Comparison of ENCODE assay signal across 15 cellular contexts in genomic region chr2:36271266-36271665, GRCh38.
"Had no signal": no experiment of that assay in that cellular context is flagged by ENCODE, and none has a peak within 500 bp of the region (broad histone marks: within the 10 kb centered on the region; RNA-seq: fewer than 3 reads in every experiment).

No MANE protein-coding gene starts in this region.

- H3K9me3 ChIP-seq: gastrocnemius medialis, sigmoid colon, testis had no signal

- H3K27ac ChIP-seq: cardiac muscle cell, gastrocnemius medialis, sigmoid colon, testis had no signal

- FAIRE-seq: colon, endometrium had no signal

- H3K27me3 ChIP-seq: cardiac muscle cell, gastrocnemius medialis, sigmoid colon, testis had no signal

- H3K36me3 ChIP-seq: cardiac muscle cell, gastrocnemius medialis, sigmoid colon had no signal

- H3K4me3 ChIP-seq: cardiac muscle cell, gastrocnemius medialis, sigmoid colon, testis had no signal

- DNase-seq: activated B cell treated with CpG ODN at 0.5 μM for 24 hours; activated CD4-positive, alpha-beta memory T cell treated with anti-CD3 and anti-CD28 coated beads for 36 hours; activated CD4-positive, alpha-beta T cell treated with anti-CD3 and anti-CD28 coated beads for 4 hours; activated T-cell treated with anti-CD3 and anti-CD28 coated beads for 4 hours; gastrocnemius medialis; head of caudate nucleus; left cardiac atrium; naive thymus-derived CD8-positive, alpha-beta T cell; sigmoid colon; stimulated activated CD4-positive, alpha-beta T cell treated with anti-CD3 and anti-CD28 coated beads, Interleukin-4, amount 100 ng/mL, for 24 hours; testis had no signal

- H3K4me1 ChIP-seq: gastrocnemius medialis, sigmoid colon, testis had no signal

- ATAC-seq: gastrocnemius medialis; left cardiac atrium; naive thymus-derived CD8-positive, alpha-beta T cell; stimulated activated effector memory CD8-positive, alpha-beta T cell treated with anti-CD3 and anti-CD28 coated beads, Interleukin-12 subunit alpha, Interleukin-12 subunit beta, amount 100 ng/mL, for 72 hours had no signal
